ENCODE assay signal across 15 cellular contexts in genomic region chr21:33433001-33433400, GRCh38. TPM values are rescaled to one million over a fixed set of nuclear protein-coding genes. Genes with fewer than 3 reads are reported as not detected.
A peak's percentile ranks its signal among the peaks of the same experiment; 100 is the strongest.
DNase-seq lines count a peak whose midpoint lies in the region; ATAC-seq, FAIRE-seq and TF ChIP-seq lines count a peak whose summit lies in the region.
"Had no signal": no experiment of that assay in that cellular context is flagged by ENCODE, and none has a peak within 500 bp of the region (broad histone marks: within the 10 kb centered on the region; RNA-seq: fewer than 3 reads in every experiment).

No MANE protein-coding gene starts in this region.

- 95 to 97% methylated on average over 8 of the region's 8 CpGs for WGBS in heart right ventricle, 2 donors
- 98% methylated on average over 8 of the region's 8 CpGs for WGBS in GM12878 (ENCODE audit: insufficient coverage, insufficient replicate concordance, low lambda C conversion rate, missing lambda C conversion rate)

- in situ Hi-C loops in GM12878 (cut with MboI) = no loop called here

- H2AFZ ChIP-seq in GM12878 (ENCODE audit: control insufficient read depth, low read depth, low read length) = no peak overlapping the region
- H2AFZ ChIP-seq: PC-9 had no signal

- TF ChIP-seq POLR2A in GM12878 (IDR thresholded peaks at IDR 0.05; ENCODE audit: low read depth, low read length) = no peak

- H3K79me2 ChIP-seq in GM12878 (ENCODE audit: control insufficient read depth, insufficient read depth, low read length) = no peaks in the 10 kb centered on the region; the same call in 1 of the 2 replicates

- no peak for DNase-seq in left ventricle myocardium inferior
- DNase-seq in heart right ventricle = no peak
- no peak for DNase-seq in GM12878 (ENCODE audit: low read depth, low spot score)
- DNase-seq in DMS114 treated with DMSO at 0.1 percent for 48 hours (lab: John Stamatoyannopoulos, UW; ENCODE audit: unreplicated experiment) = no peak
- DNase-seq in activated CD4-positive, alpha-beta T cell treated with anti-CD3 and anti-CD28 coated beads, Interleukin-2, amount 50 U/mL, for 1 hour = no peak
- no peak for DNase-seq in cardiac septum (ENCODE audit: low spot score)
- no peak for DNase-seq in stimulated activated CD4-positive, alpha-beta T cell treated with anti-CD3 and anti-CD28 coated beads, Interleukin-4, amount 100 ng/mL, for 1 hour
- DNase-seq: NCI-H1694 treated with DMSO at 0.1 percent for 48 hours, NCI-H510A treated with DMSO at 0.1 percent for 48 hours, PC-9, SW 1271 had no signal

- no peaks in the 10 kb centered on the region for H4K20me1 ChIP-seq in GM12878 (ENCODE audit: control insufficient read depth, insufficient read depth)

- FAIRE-seq in GM12878 (lab: Jason Lieb, UNC) = no peak
- FAIRE-seq: astrocyte, D721Med, GM18507 had no signal

- H3K4me1 ChIP-seq in left ventricle myocardium inferior (peaks cover 16% of the 10 kb centered on the region), heart right ventricle (peaks cover 0 to 44% (median 19%) of the 10 kb centered on the region in 9 donors), GM12878 (ENCODE audit: control insufficient read depth, insufficient read depth, low read length) (peaks cover 41% of the 10 kb centered on the region), mucosa of rectum (ENCODE audit: control insufficient read depth in 2 of 2, insufficient read depth in 2 of 2, low read length in 2 of 2) (peaks cover 0 to 9% of the 10 kb centered on the region in 2 donors)

- ATAC-seq in heart right ventricle (no peak), GM12878 (no peak)

- intact Hi-C loops in left ventricle myocardium inferior (cut with micrococcal nuclease) (no loop called here), heart right ventricle (cut with DNase I) (no loop called here), GM12878 (cut with micrococcal nuclease; ENCODE audit: unreplicated experiment) (no loop called here), cardiac septum (cut with DNase I) (no loop called here)

- no peak overlapping the region for H3K4me3 ChIP-seq in left ventricle myocardium inferior
- no peak overlapping the region for H3K4me3 ChIP-seq in heart right ventricle
- H3K4me3 ChIP-seq in GM12878 = no peak overlapping the region
- H3K4me3 ChIP-seq in mucosa of rectum (ENCODE audit: low read length in 2 of 2) = no peak overlapping the region
- H3K4me3 ChIP-seq: PC-9 had no signal

- no peak for TF ChIP-seq RAD21 in GM12878 (IDR thresholded peaks at IDR 0.05; ENCODE audit: insufficient read depth, low read depth, low read length)

- no peak overlapping the region for H3K4me2 ChIP-seq in GM12878 (ENCODE audit: control insufficient read depth, insufficient read depth)
- H3K4me2 ChIP-seq: PC-9 had no signal

- POLR2A ChIA-PET in GM12878 (lab: Charles Lee) = interaction anchor here (0.7 to 2.7 kb wide), 7 partner anchors 9 to 56 kb away, joined by 3 to 14 read pairs (median 7); no protein-coding TSS in a partner anchor

- no peak for TF ChIP-seq CTCF in left ventricle myocardium inferior (IDR thresholded peaks at IDR 0.05; ENCODE audit: borderline replicate concordance)
- TF ChIP-seq CTCF in heart right ventricle (IDR thresholded peaks at IDR 0.05) = no peak
- no peak for TF ChIP-seq CTCF in GM12878 (IDR thresholded peaks at IDR 0.05 in 2 of 3, conservative IDR thresholded peaks at IDR 0.05 in 1 of 3; ENCODE audit: control insufficient read depth in 2 of 3, extremely low read depth in 1 of 3, insufficient read depth in 1 of 3, low read depth in 3 of 3, low read length in 3 of 3)

- CTCF ChIA-PET in GM12878 (lab: Yijun Ruan, JAX) = interaction anchor here (1.4 to 1.7 kb wide), 3 partner anchors 12 to 236 kb away, joined by 5 to 11 read pairs (median 8); no protein-coding TSS in a partner anchor

- no peak overlapping the region for H3K9ac ChIP-seq in GM12878 (ENCODE audit: control insufficient read depth, insufficient read depth, low read length)
- H3K9ac ChIP-seq in mucosa of rectum (ENCODE audit: low read depth in 1 of 2, low read length in 2 of 2) = no peak overlapping the region

- H3K27me3 ChIP-seq in left ventricle myocardium inferior (ENCODE audit: low read depth) (no peaks in the 10 kb centered on the region), heart right ventricle (no peaks in the 10 kb centered on the region), GM12878 (replicated peaks in 1 of 2; ENCODE audit: control insufficient read depth in 2 of 2, insufficient read depth in 2 of 2, low read length in 1 of 2) (no peaks in the 10 kb centered on the region), mucosa of rectum (ENCODE audit: control insufficient read depth in 2 of 2, insufficient read depth in 2 of 2, low read length in 2 of 2) (no peaks in the 10 kb centered on the region)

- no peak for TF ChIP-seq EP300 in GM12878 (IDR thresholded peaks at IDR 0.05; ENCODE audit: borderline replicate concordance in 1 of 2, control insufficient read depth in 1 of 2, low read depth in 2 of 2, low read length in 2 of 2)

- H3K36me3 ChIP-seq in left ventricle myocardium inferior = peaks cover 100% of the 10 kb centered on the region
- peaks cover 0 to 100% (median 68%) of the 10 kb centered on the region in 9 donors for H3K36me3 ChIP-seq in heart right ventricle
- peaks cover 31 to 55% of the 10 kb centered on the region in 2 experiments for H3K36me3 ChIP-seq in GM12878 (ENCODE audit: control insufficient read depth in 2 of 2, insufficient read depth in 2 of 2, low read length in 1 of 2)
- H3K36me3 ChIP-seq in mucosa of rectum (ENCODE audit: control insufficient read depth in 2 of 2, insufficient read depth in 2 of 2, low read length in 2 of 2) = peaks cover 61 to 76% of the 10 kb centered on the region in 2 donors

- no peaks in the 10 kb centered on the region for H3K9me3 ChIP-seq in left ventricle myocardium inferior (replicated peaks)
- no peaks in the 10 kb centered on the region for H3K9me3 ChIP-seq in heart right ventricle
- H3K9me3 ChIP-seq in GM12878 (replicated peaks; ENCODE audit: control insufficient read depth, insufficient read depth, low read length) = no peaks in the 10 kb centered on the region
- H3K9me3 ChIP-seq in mucosa of rectum (ENCODE audit: control insufficient read depth in 2 of 2, low read length in 2 of 2) = no peaks in the 10 kb centered on the region

- BruUV-seq in GM12878 (replicated peaks; lab: Mats Ljungman, UMichigan) = no TSS peak

- H3K27ac ChIP-seq in left ventricle myocardium inferior (replicated peaks) (peak overlapping the region; percentile 77), heart right ventricle (peak overlapping the region in 4 of 10 donors; percentile 79 to 87 (median 82)), GM12878 (ENCODE audit: control insufficient read depth, insufficient read depth) (peak overlapping the region; percentile 92), mucosa of rectum (ENCODE audit: low read depth in 2 of 2, low read length in 2 of 2) (peak overlapping the region; percentile 39 to 58)
- H3K27ac ChIP-seq: PC-9 had no signal

- RAD21 ChIA-PET in GM12878 (lab: Charles Lee; ENCODE audit: unreplicated experiment) = interaction anchor here (1.1 to 4.5 kb wide), 6 partner anchors 9 to 229 kb away, joined by 3 to 33 read pairs (median 7); no protein-coding TSS in a partner anchor

- SMC1A ChIA-PET in GM12878 (lab: Charles Lee; ENCODE audit: uncharacterized antibody, unreplicated experiment) = interaction anchor here (1.0 to 6.8 kb wide), 9 partner anchors 9 to 85 kb away, joined by 3 to 43 read pairs (median 9); partner anchors contain the start of gene IFNGR2

RNA-seq across cellular contexts. Expression of gene IFNGR2, which starts 29.8 kb away (rescaled TPM):
- total RNA-seq in left ventricle myocardium inferior (34.6 TPM), heart right ventricle (10 to 100 TPM; 29.2 to 71.3 (median 36.3) TPM), GM12878 (2014; rRNA removed) (78.3 and 91.0 TPM in 2 replicates), GM12878 (2014; rRNA removed; fragmentation: Illumina TruSeq; extraction: Trizol) (75.2 and 79.7 TPM in 2 replicates), GM12878 (2021) (67.3 and 71.5 TPM in 2 replicates), cardiac septum (37.0 TPM)
- polyA plus RNA-seq in heart right ventricle (10 to 100 TPM; 27.4 to 34.3 TPM), GM12878 (2011; rRNA removed) (81.8 and 96.9 TPM in 2 replicates), GM12878 (2014; fragmentation: Illumina TruSeq; extraction: Trizol) (98.8 and 144 TPM in 2 replicates), GM12878 (2014; fragmentation: Nextera tagmentation; extraction: Ambion mirVana) (10 to 100 TPM; 23.6 to 33.2 TPM), GM12878 (2014; rRNA removed) (72.9 and 85.1 TPM in 2 replicates), GM12878 (2016; fragmentation: Nextera tagmentation; extraction: Ambion mirVana) (10 to 100 TPM; 75.7 to 84.2 TPM)
- total RNA-seq in GM12878 (2013; cell fraction: nucleolus; rRNA removed) = 34.3 and 38.6 TPM in 2 replicates
- polyA plus RNA-seq in GM12878 (2011; ENCODE audit: low read depth) = 36.2 TPM
- 67.0 and 70.6 TPM in 2 replicates for polyA plus RNA-seq in GM12878 (2011; cell fraction: cytosol; rRNA removed)
- 25.2 and 37.7 TPM in 2 replicates for polyA plus RNA-seq in GM12878 (2011; cell fraction: nucleus; rRNA removed)
- 40.6 and 62.4 TPM in 2 replicates for polyA plus RNA-seq in GM12878 (2012)
- 90.9 and 105 TPM in 2 replicates for polyA minus RNA-seq in GM12878 (2011; rRNA and poly(A)+ RNA removed)
- 34.8 and 35.5 TPM in 2 replicates for polyA minus RNA-seq in GM12878 (2011; cell fraction: cytosol; rRNA and poly(A)+ RNA removed)
- polyA minus RNA-seq in GM12878 (2011; cell fraction: nucleus; rRNA and poly(A)+ RNA removed) = 15.0 and 20.4 TPM in 2 replicates

RNA-seq across cellular contexts. Expression of gene TMEM50B, which starts 46.8 kb away (rescaled TPM):
- total RNA-seq in left ventricle myocardium inferior = 37.0 TPM
- 10 to 100 TPM; 26.7 to 40.7 (median 29.6) TPM for total RNA-seq in heart right ventricle
- polyA plus RNA-seq in heart right ventricle = 10 to 100 TPM; 43.3 to 71.4 TPM
- total RNA-seq in GM12878 (2013; cell fraction: nucleolus; rRNA removed) = 53.5 and 61.4 TPM in 2 replicates
- total RNA-seq in GM12878 (2014; rRNA removed) = 15.1 and 17.6 TPM in 2 replicates
- total RNA-seq in GM12878 (2014; rRNA removed; fragmentation: Illumina TruSeq; extraction: Trizol) = 13.2 and 13.3 TPM in 2 replicates
- total RNA-seq in GM12878 (2021) = 10.4 and 12.1 TPM in 2 replicates
- polyA plus RNA-seq in GM12878 (2011; ENCODE audit: low read depth) = 13.5 TPM
- polyA plus RNA-seq in GM12878 (2011; rRNA removed) = 26.0 and 32.9 TPM in 2 replicates
- polyA plus RNA-seq in GM12878 (2011; cell fraction: cytosol; rRNA removed) = 13.5 and 16.9 TPM in 2 replicates
- polyA plus RNA-seq in GM12878 (2011; cell fraction: nucleus; rRNA removed) = 29.8 and 32.0 TPM in 2 replicates
- polyA plus RNA-seq in GM12878 (2012) = 12.8 and 15.4 TPM in 2 replicates
- polyA plus RNA-seq in GM12878 (2014; fragmentation: Illumina TruSeq; extraction: Trizol) = 13.8 and 20.7 TPM in 2 replicates
- 10 to 100 TPM; 15.9 to 23.8 TPM for polyA plus RNA-seq in GM12878 (2014; fragmentation: Nextera tagmentation; extraction: Ambion mirVana)
- 17.6 and 20.5 TPM in 2 replicates for polyA plus RNA-seq in GM12878 (2014; rRNA removed)
- 10 to 100 TPM; 41.6 to 42.1 TPM for polyA plus RNA-seq in GM12878 (2016; fragmentation: Nextera tagmentation; extraction: Ambion mirVana)
- polyA minus RNA-seq in GM12878 (2011; rRNA and poly(A)+ RNA removed) = 5.9 and 8.0 TPM in 2 replicates
- polyA minus RNA-seq in GM12878 (2011; cell fraction: cytosol; rRNA and poly(A)+ RNA removed) = 3.1 and 4.1 TPM in 2 replicates
- 4.2 and 7.0 TPM in 2 replicates for polyA minus RNA-seq in GM12878 (2011; cell fraction: nucleus; rRNA and poly(A)+ RNA removed)
- 31.7 TPM for total RNA-seq in cardiac septum

RNA-seq across cellular contexts. Expression of gene DNAJC28, which starts 58.5 kb away (rescaled TPM):
- total RNA-seq in left ventricle myocardium inferior (6.5 TPM), heart right ventricle (10 to 100 TPM in 1 of 10 donors, 1 to 10 TPM in 9; 4.5 to 10.1 (median 6.9) TPM), GM12878 (2014; rRNA removed) (0.45 and 0.49 TPM in 2 replicates), GM12878 (2014; rRNA removed; fragmentation: Illumina TruSeq; extraction: Trizol) (0.63 and 0.74 TPM in 2 replicates), GM12878 (2021) (0.26 and 0.58 TPM in 2 replicates), cardiac septum (4.6 TPM)
- polyA plus RNA-seq in heart right ventricle (1 to 10 TPM; 2.2 to 4.2 TPM), GM12878 (2011; rRNA removed) (0.34 and 0.88 TPM in 2 replicates), GM12878 (2014; fragmentation: Illumina TruSeq; extraction: Trizol) (0.32 and 0.54 TPM in 2 replicates), GM12878 (2014; fragmentation: Nextera tagmentation; extraction: Ambion mirVana) (under 1 TPM; 0.53 to 0.77 TPM), GM12878 (2014; rRNA removed) (0.46 and 0.59 TPM in 2 replicates), GM12878 (2016; fragmentation: Nextera tagmentation; extraction: Ambion mirVana) (under 1 TPM; 0.29 to 0.55 TPM)
- total RNA-seq in GM12878 (2013; cell fraction: nucleolus; rRNA removed) = 1.4 and 1.6 TPM in 2 replicates
- 0.41 TPM for polyA plus RNA-seq in GM12878 (2011; ENCODE audit: low read depth)
- polyA plus RNA-seq in GM12878 (2011; cell fraction: cytosol; rRNA removed) = 0.06 and 0.12 TPM in 2 replicates
- polyA plus RNA-seq in GM12878 (2011; cell fraction: nucleus; rRNA removed) = 0.12 and 0.18 TPM in 2 replicates
- polyA plus RNA-seq in GM12878 (2012) = 0.58 and 0.63 TPM in 2 replicates
- 0.21 and 0.29 TPM in 2 replicates for polyA minus RNA-seq in GM12878 (2011; rRNA and poly(A)+ RNA removed)
- polyA minus RNA-seq in GM12878 (2011; cell fraction: cytosol; rRNA and poly(A)+ RNA removed) = not detected in 2 replicates
- polyA minus RNA-seq in GM12878 (2011; cell fraction: nucleus; rRNA and poly(A)+ RNA removed) = 0.57 and 0.73 TPM in 2 replicates
